ENCODE assay signal across 15 cellular contexts in genomic region chr11:69052343-69053168, GRCh38. TPM values are rescaled to one million over a fixed set of nuclear protein-coding genes. Genes with fewer than 3 reads are reported as not detected.
DNase-seq lines count a peak whose midpoint lies in the region; ATAC-seq and TF ChIP-seq lines count a peak whose summit lies in the region.
"Had no signal": no experiment of that assay in that cellular context is flagged by ENCODE, and none has a peak within 500 bp of the region (broad histone marks: within the 10 kb centered on the region; RNA-seq: fewer than 3 reads in every experiment).

No MANE protein-coding gene starts in this region.

- intact Hi-C loops in Panc1 (cut with micrococcal nuclease; ENCODE audit: unreplicated experiment), result no loop called here

- no peaks in the 10 kb centered on the region for H3K27me3 ChIP-seq in Panc1 (ENCODE audit: control insufficient read depth, insufficient read depth, low read length)
- H3K27me3 ChIP-seq: hepatocyte had no signal

- DNase-seq in Panc1 (ENCODE audit: low read depth, low spot score) (no peak), germinal center (ENCODE audit: low spot score) (peak; percentile 49)
- DNase-seq in stimulated activated naive B cell treated with anti-CD40 and anti-IgM and Interleukin-4, amounts not matched to agents 10 μg/mL and 1 μg/mL and 100 μg/mL, for 72 hours, result no peak
- no peak for DNase-seq in activated CD4-positive, alpha-beta T cell treated with anti-CD3 and anti-CD28 coated beads, Interleukin-2, amount 10 ng/mL, durations not matched to agents 7 days and 5 days
- DNase-seq: activated CD4-positive, alpha-beta T cell treated with anti-CD3 and anti-CD28 coated beads for 1 hour; GOT3; lower lobe of right lung; NCI-H187; NCI-H82; stimulated activated CD4-positive, alpha-beta T cell treated with anti-CD3 and anti-CD28 coated beads, Interleukin-4, amount 100 ng/mL, for 24 hours; SW 1271 had no signal

- no TSS peak for BruUV-seq in Panc1 (replicated peaks; lab: Mats Ljungman, UMichigan)

- peak overlapping the region; percentile 37 for H3K4me3 ChIP-seq in GM12875 (ENCODE audit: low read depth, low read length)
- no peak overlapping the region for H3K4me3 ChIP-seq in Panc1 (ENCODE audit: low read depth in 2 of 2, low read length in 2 of 2)
- H3K4me3 ChIP-seq: hepatocyte, lower lobe of right lung had no signal

- H3K9me3 ChIP-seq in Panc1 (ENCODE audit: control insufficient read depth, insufficient read depth, low read depth, low read length), result no peaks in the 10 kb centered on the region
- H3K9me3 ChIP-seq: lower lobe of right lung had no signal

- H3K27ac ChIP-seq in Panc1 (ENCODE audit: low read length), result peak overlapping the region; percentile 20; the same call in 1 of the 2 replicates
- H3K27ac ChIP-seq: hepatocyte, lower lobe of right lung had no signal

- no peaks in the 10 kb centered on the region for H3K27me3 Mint-ChIP-seq in stimulated activated naive B cell treated with anti-CD40 and anti-IgM and Interleukin-4, amounts not matched to agents 10 μg/mL and 1 μg/mL and 100 μg/mL, for 72 hours
- H3K27me3 Mint-ChIP-seq in activated CD4-positive, alpha-beta T cell treated with anti-CD3 and anti-CD28 coated beads, Interleukin-2, amount 10 ng/mL, durations not matched to agents 7 days and 5 days, result no peaks in the 10 kb centered on the region

- no peaks in the 10 kb centered on the region; the same call in 1 of the 2 replicates for H3K36me3 ChIP-seq in Panc1 (ENCODE audit: control insufficient read depth, insufficient read depth, low read length)

- no peak for TF ChIP-seq CTCF in GM12875 (IDR thresholded peaks at IDR 0.05; ENCODE audit: borderline replicate concordance, insufficient read depth, low read depth, low read length)
- no peak for TF ChIP-seq CTCF in Panc1 (IDR thresholded peaks at IDR 0.05)

- H3K36me3 Mint-ChIP-seq in stimulated activated naive B cell treated with anti-CD40 and anti-IgM and Interleukin-4, amounts not matched to agents 10 μg/mL and 1 μg/mL and 100 μg/mL, for 72 hours, result peaks cover 34 to 43% of the 10 kb centered on the region in 2 donors
- H3K36me3 Mint-ChIP-seq in activated CD4-positive, alpha-beta T cell treated with anti-CD3 and anti-CD28 coated beads, Interleukin-2, amount 10 ng/mL, durations not matched to agents 7 days and 5 days (ENCODE audit: low read depth), result no peaks in the 10 kb centered on the region

- POLR2A ChIA-PET in Panc1 (lab: Charles Lee), result no interaction called here
- POLR2A ChIA-PET in activated CD4-positive, alpha-beta T cell treated with anti-CD3 and anti-CD28 coated beads, Interleukin-2, amount 10 ng/mL, durations not matched to agents 7 days and 5 days (lab: Charles Lee), result no interaction called here

- in situ Hi-C loops in Panc1 (cut with HindIII; ENCODE audit: low pct_unique_long_range_greater_than_20kb, low sequenced_read_pairs), result no loop called here

- ATAC-seq in Panc1, result no peak
- ATAC-seq in stimulated activated naive B cell treated with anti-CD40 and anti-IgM and Interleukin-4, amounts not matched to agents 10 μg/mL and 1 μg/mL and 100 μg/mL, for 72 hours (replicated peaks), result no peak
- no peak for ATAC-seq in HG03460 (IDR thresholded peaks at IDR 0.05; ENCODE audit: unreplicated experiment)
- no peak for ATAC-seq in GM21723 (IDR thresholded peaks at IDR 0.05; ENCODE audit: unreplicated experiment)
- ATAC-seq: lower lobe of right lung had no signal

- H3K4me1 Mint-ChIP-seq in stimulated activated naive B cell treated with anti-CD40 and anti-IgM and Interleukin-4, amounts not matched to agents 10 μg/mL and 1 μg/mL and 100 μg/mL, for 72 hours, result peaks cover 55 to 86% of the 10 kb centered on the region in 2 donors
- peaks cover 36% of the 10 kb centered on the region for H3K4me1 Mint-ChIP-seq in activated CD4-positive, alpha-beta T cell treated with anti-CD3 and anti-CD28 coated beads, Interleukin-2, amount 10 ng/mL, durations not matched to agents 7 days and 5 days

- CTCF ChIA-PET in Panc1 (lab: Charles Lee), result no interaction called here
- CTCF ChIA-PET in activated CD4-positive, alpha-beta T cell treated with anti-CD3 and anti-CD28 coated beads, Interleukin-2, amount 10 ng/mL, durations not matched to agents 7 days and 5 days (lab: Charles Lee), result no interaction called here

- H3K27ac Mint-ChIP-seq in stimulated activated naive B cell treated with anti-CD40 and anti-IgM and Interleukin-4, amounts not matched to agents 10 μg/mL and 1 μg/mL and 100 μg/mL, for 72 hours, result peak overlapping the region; percentile 89
- no peak overlapping the region for H3K27ac Mint-ChIP-seq in activated CD4-positive, alpha-beta T cell treated with anti-CD3 and anti-CD28 coated beads, Interleukin-2, amount 10 ng/mL, durations not matched to agents 7 days and 5 days

- H3K9me3 Mint-ChIP-seq in stimulated activated naive B cell treated with anti-CD40 and anti-IgM and Interleukin-4, amounts not matched to agents 10 μg/mL and 1 μg/mL and 100 μg/mL, for 72 hours, result peaks cover 1 to 3% of the 10 kb centered on the region in 2 donors
- H3K9me3 Mint-ChIP-seq in activated CD4-positive, alpha-beta T cell treated with anti-CD3 and anti-CD28 coated beads, Interleukin-2, amount 10 ng/mL, durations not matched to agents 7 days and 5 days, result no peaks in the 10 kb centered on the region

- H3K4me3 Mint-ChIP-seq in stimulated activated naive B cell treated with anti-CD40 and anti-IgM and Interleukin-4, amounts not matched to agents 10 μg/mL and 1 μg/mL and 100 μg/mL, for 72 hours, result peak overlapping the region; percentile 67 to 86
- no peak overlapping the region for H3K4me3 Mint-ChIP-seq in activated CD4-positive, alpha-beta T cell treated with anti-CD3 and anti-CD28 coated beads, Interleukin-2, amount 10 ng/mL, durations not matched to agents 7 days and 5 days

- peaks cover 30% of the 10 kb centered on the region for H3K4me1 ChIP-seq in Panc1 (ENCODE audit: control insufficient read depth, insufficient read depth, low read length)

RNA-seq across cellular contexts. Expression of gene TPCN2, which starts 3.8 kb away (rescaled TPM):
- total RNA-seq in Panc1 (2021; ENCODE audit: unreplicated experiment), result 20.6 TPM
- 18.9 TPM for polyA plus RNA-seq in Panc1 (2012; ENCODE audit: insufficient read length)
- 10 to 100 TPM; 18.0 to 22.1 TPM for total RNA-seq in activated CD4-positive, alpha-beta T cell treated with anti-CD3 and anti-CD28 coated beads, Interleukin-2, amount 10 ng/mL, durations not matched to agents 7 days and 5 days

RNA-seq across cellular contexts. Expression of gene MRGPRF, which starts 39.5 kb away (rescaled TPM):
- total RNA-seq in Panc1 (2021; ENCODE audit: unreplicated experiment), result 0.36 TPM
- 0.35 TPM for polyA plus RNA-seq in Panc1 (2012; ENCODE audit: insufficient read length)
- not detected for total RNA-seq in activated CD4-positive, alpha-beta T cell treated with anti-CD3 and anti-CD28 coated beads, Interleukin-2, amount 10 ng/mL, durations not matched to agents 7 days and 5 days
